ENCODE assay signal across 1 cellular context in genomic region chr2:191345788-191346187, GRCh38.
TF ChIP-seq lines count a peak whose summit lies in the region.

No MANE protein-coding gene starts in this region.

TF ChIP-seq in HCT116, 20 proteins besides CTCF, POLR2A, EP300 and RAD21 (continued from another document):
- TF ChIP-seq JUND (IDR thresholded peaks at IDR 0.05) (0 out of 2 replicates have a peak, but pooled peaks have one; percentile 20), CBX3 (IDR thresholded peaks at IDR 0.05; ENCODE audit: low read depth) (no peak), SIN3A (IDR thresholded peaks at IDR 0.05; ENCODE audit: low read depth) (no peak)
